ENCODE assay signal across 18 cellular contexts in the genomic region with DNA sequence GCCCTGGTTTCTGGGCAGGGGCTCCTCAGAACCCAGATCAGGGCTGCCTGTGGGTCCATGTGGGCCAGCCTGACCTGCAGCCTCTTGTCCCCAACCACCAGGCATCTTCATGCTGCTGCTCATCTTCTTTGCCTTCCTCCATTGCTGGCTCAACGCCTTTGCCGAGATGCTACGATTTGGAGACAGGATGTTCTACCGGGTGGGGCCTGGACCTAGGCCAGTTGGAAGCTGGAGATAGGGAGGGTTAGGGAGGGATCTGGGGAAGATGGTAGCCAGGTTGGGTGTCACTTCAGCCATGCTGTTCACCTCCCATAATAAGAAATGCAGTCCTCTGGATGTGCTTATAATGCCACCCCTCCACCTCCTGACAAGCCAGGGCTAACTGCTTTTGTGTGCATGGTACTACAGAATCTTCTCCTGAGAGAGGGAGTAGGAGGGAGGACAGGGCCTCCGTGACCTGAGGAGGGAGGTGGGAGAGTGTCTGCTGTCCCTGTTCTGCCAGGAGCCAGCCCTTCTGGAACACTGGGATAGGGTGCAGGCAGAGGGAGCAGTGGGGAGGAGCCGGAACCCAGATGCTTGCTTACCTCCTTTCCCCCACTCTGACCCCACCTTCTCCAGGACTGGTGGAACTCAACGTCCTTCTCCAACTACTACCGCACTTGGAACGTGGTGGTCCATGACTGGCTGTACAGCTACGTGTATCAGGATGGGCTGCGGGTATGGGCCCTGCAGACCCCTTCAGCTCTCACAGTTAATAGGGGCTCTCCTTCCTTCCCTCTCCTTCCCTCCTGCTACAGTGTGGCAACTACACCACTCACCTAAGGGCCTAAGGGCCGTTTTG. TPM values are rescaled to one million over a fixed set of nuclear protein-coding genes. Genes with fewer than 3 reads are reported as not detected.
"Had no signal": no experiment of that assay in that cellular context is flagged by ENCODE, and none has a peak within 500 bp of the region (broad histone marks: within the 10 kb centered on the region; RNA-seq: fewer than 3 reads in every experiment).

No MANE protein-coding gene starts in this region.

- DNase-seq: activated CD4-positive, alpha-beta T cell treated with anti-CD3 and anti-CD28 coated beads for 48 hours; activated CD8-positive, alpha-beta T cell treated with anti-CD3 and anti-CD28 coated beads, Interleukin-2, amount 10 ng/mL, durations not matched to agents 7 days and 5 days; activated naive CD4-positive, alpha-beta T cell treated with anti-CD3 and anti-CD28 coated beads for 36 hours; colonic mucosa; effector memory CD4-positive, alpha-beta T cell; left ventricle myocardium superior; mesendoderm; retina had no signal

- H3K4me3 ChIP-seq: colonic mucosa, gastroesophageal sphincter, skin epidermis, vagina had no signal

- H2AFZ ChIP-seq: parathyroid adenoma had no signal

- H3K27me3 ChIP-seq: colonic mucosa, gastroesophageal sphincter, vagina had no signal

- H3K36me3 ChIP-seq: colonic mucosa, gastroesophageal sphincter, vagina had no signal

- H3K9ac ChIP-seq: parathyroid adenoma had no signal

- H3K4me3 Mint-ChIP-seq: activated CD8-positive, alpha-beta T cell treated with anti-CD3 and anti-CD28 coated beads, Interleukin-2, amount 10 ng/mL, durations not matched to agents 7 days and 5 days; activated naive CD4-positive, alpha-beta T cell treated with anti-CD3 and anti-CD28 coated beads for 36 hours; T-helper 1 cell treated with Interleukin-12 subunit alpha and Interleukin-12 subunit beta and Interleukin-4 antibody, amounts not matched to agents 30 μg/mL and 1 μg/mL, for 36 hours; WTC11 had no signal

- H3K27ac Mint-ChIP-seq: activated CD8-positive, alpha-beta T cell treated with anti-CD3 and anti-CD28 coated beads, Interleukin-2, amount 10 ng/mL, durations not matched to agents 7 days and 5 days; activated naive CD4-positive, alpha-beta T cell treated with anti-CD3 and anti-CD28 coated beads for 36 hours; T-helper 1 cell treated with Interleukin-12 subunit alpha and Interleukin-12 subunit beta and Interleukin-4 antibody, amounts not matched to agents 30 μg/mL and 1 μg/mL, for 36 hours; WTC11 had no signal

- H3K27ac ChIP-seq: colonic mucosa, epithelial cell of prostate, gastroesophageal sphincter, parathyroid adenoma, skin epidermis, vagina had no signal

- H3K79me2 ChIP-seq: parathyroid adenoma had no signal

- H3K4me1 ChIP-seq: colonic mucosa, parathyroid adenoma, vagina had no signal

- H3K9me3 Mint-ChIP-seq: activated naive CD4-positive, alpha-beta T cell treated with anti-CD3 and anti-CD28 coated beads for 36 hours; T-helper 1 cell treated with Interleukin-12 subunit alpha and Interleukin-12 subunit beta and Interleukin-4 antibody, amounts not matched to agents 30 μg/mL and 1 μg/mL, for 36 hours had no signal

- H3K9me3 ChIP-seq: colonic mucosa, gastroesophageal sphincter, vagina had no signal

- H3K4me1 Mint-ChIP-seq: WTC11 had no signal

RNA-seq across cellular contexts. Expression of a gene that starts 17.6 kb away (rescaled TPM):
- total RNA-seq: cardiac septum, kidney epithelial cell, WTC11 had no signal
- polyA plus RNA-seq: neural cell had no signal

RNA-seq across cellular contexts. Expression of a gene that starts 23.4 kb away (rescaled TPM):
- polyA plus RNA-seq: neural cell had no signal
